Comparison of ENCODE assay signal across 8 cellular contexts in genomic region chr7:5421626-5422323, GRCh38. TPM values are rescaled to one million over a fixed set of nuclear protein-coding genes. Genes with fewer than 3 reads are reported as not detected.
DNase-seq lines count a peak whose midpoint lies in the region; ATAC-seq and TF ChIP-seq lines count a peak whose summit lies in the region.

No MANE protein-coding gene starts in this region.

- TF ChIP-seq CTCF in OCI-LY1 (IDR thresholded peaks at IDR 0.05; ENCODE audit: low read length) (no peak), spleen (IDR thresholded peaks at IDR 0.05 in 8 of 11, conservative IDR thresholded peaks at IDR 0.05 in 3 of 11) (no peak)

- intact Hi-C loops in spleen (cut with DNase I; ENCODE audit: low total_unique reads) = no loop called here

- H3K9me2 ChIP-seq in OCI-LY1 (ENCODE audit: low read depth, low read length) = no peaks in the 10 kb centered on the region

- H3K4me1 ChIP-seq in OCI-LY1 (ENCODE audit: insufficient read depth, low read length, severe bottlenecking) (peaks cover 23% of the 10 kb centered on the region), spleen (peaks cover 39 to 98% (median 82%) of the 10 kb centered on the region in 6 donors)

- H3F3A ChIP-seq in OCI-LY1 (ENCODE audit: insufficient read depth, low read length) = no peaks in the 10 kb centered on the region

- H3K4me3 ChIP-seq in OCI-LY1 (ENCODE audit: low read depth, low read length, poor library complexity, severe bottlenecking) (peak overlapping the region; percentile 53), spleen (peak overlapping the region; percentile 52 to 81 (median 66))

- peaks cover 43% of the 10 kb centered on the region for H3K4me1 Mint-ChIP-seq in central memory CD8-positive, alpha-beta T cell

- no peaks in the 10 kb centered on the region for H3K9me3 Mint-ChIP-seq in central memory CD8-positive, alpha-beta T cell

- no peak for ATAC-seq in central memory CD8-positive, alpha-beta T cell (replicated peaks; ENCODE audit: extremely low read depth, poor library complexity, severe bottlenecking)
- ATAC-seq in HG03139 (IDR thresholded peaks at IDR 0.05; ENCODE audit: unreplicated experiment) (no peak), GM21528 (IDR thresholded peaks at IDR 0.05; ENCODE audit: low FRiP score, unreplicated experiment) (no peak)

- peaks cover 39% of the 10 kb centered on the region for H3K27me3 ChIP-seq in OCI-LY1 (ENCODE audit: insufficient read depth, low read length)
- peaks cover 0 to 98% (median 71%) of the 10 kb centered on the region in 7 donors for H3K27me3 ChIP-seq in spleen (replicated peaks in 1 of 7)

- WGBS in spleen, 5 donors = 0 to 1% (median 1%) methylated on average over 36 to 46 of the region's 46 CpGs

- no peak overlapping the region for H3K9ac ChIP-seq in OCI-LY1 (ENCODE audit: low read length)

- peak overlapping the region; percentile 65 for H3K4me2 ChIP-seq in OCI-LY1 (ENCODE audit: low read length)

- H3K27ac ChIP-seq in OCI-LY1 (ENCODE audit: low read depth, low read length, poor library complexity, severe bottlenecking) (no peak overlapping the region), spleen (peak overlapping the region; percentile 81 to 100 (median 97))

- H4K20me1 ChIP-seq in OCI-LY1 (ENCODE audit: insufficient read depth, low read length) = no peaks in the 10 kb centered on the region

- H3K36me3 Mint-ChIP-seq in central memory CD8-positive, alpha-beta T cell (ENCODE audit: insufficient read depth) = peaks cover 22% of the 10 kb centered on the region

- DNase-seq in activated CD4-positive, alpha-beta T cell treated with anti-CD3 and anti-CD28 coated beads, Interleukin-2, amount 50 U/mL, for 48 hours = peak; percentile 13 to 20
- DNase-seq in activated CD4-positive, alpha-beta T cell treated with anti-CD3 and anti-CD28 coated beads, Interleukin-2, amount 50 U/mL, for 4 hours = no peak
- DNase-seq in central memory CD8-positive, alpha-beta T cell (ENCODE audit: low spot score in 2 of 2) = no peak
- DNase-seq in kidney glomerular epithelial cell (lab: John Stamatoyannopoulos, UW) (peak; percentile 65), spleen (peak; percentile 84)

- peak overlapping the region; percentile 75 for H3K4me3 Mint-ChIP-seq in central memory CD8-positive, alpha-beta T cell

- peaks cover 75% of the 10 kb centered on the region for H3K27me3 Mint-ChIP-seq in central memory CD8-positive, alpha-beta T cell

- H3K27ac Mint-ChIP-seq in central memory CD8-positive, alpha-beta T cell (ENCODE audit: low read depth) = no peak overlapping the region

- H3K9me3 ChIP-seq in OCI-LY1 (ENCODE audit: low read length) (no peaks in the 10 kb centered on the region), spleen (no peaks in the 10 kb centered on the region)

- no peaks in the 10 kb centered on the region for H3K79me2 ChIP-seq in OCI-LY1 (ENCODE audit: insufficient read depth, low read length)

- H3K36me3 ChIP-seq in OCI-LY1 (ENCODE audit: insufficient read depth, low read length) (no peaks in the 10 kb centered on the region), spleen (no peaks in the 10 kb centered on the region)

- no peak overlapping the region for H2AFZ ChIP-seq in OCI-LY1 (ENCODE audit: low read length)

- no peak for TF ChIP-seq POLR2A in spleen (IDR thresholded peaks at IDR 0.05)

RNA-seq across cellular contexts. Expression of gene TNRC18, which starts 1.9 kb away (rescaled TPM):
- total RNA-seq in spleen = 100 to 1,000 TPM in 2 of 7 donors, 10 to 100 TPM in 5; 56.1 to 124 (median 86.6) TPM
- polyA plus RNA-seq in spleen = 10 to 100 TPM in 1 of 3 donors, 1 to 10 TPM in 2; 3.4 to 33.6 (median 3.8) TPM

Comparison
In these comparisons a context has a peak if more than half of its experiments do, and no peak if none do; other contexts are left out.
1. DNase-seq: peak in activated CD4-positive, alpha-beta T cell treated with anti-CD3 and anti-CD28 coated beads, Interleukin-2, amount 50 U/mL, for 48 hours (2 of 2), kidney glomerular epithelial cell (single experiment) and spleen (single experiment); none in activated CD4-positive, alpha-beta T cell treated with anti-CD3 and anti-CD28 coated beads, Interleukin-2, amount 50 U/mL, for 4 hours (0 of 2) and central memory CD8-positive, alpha-beta T cell (0 of 2).